ENCODE assay signal across 1 cellular context in genomic region chr11:93570759-93571413, GRCh38.
TF ChIP-seq lines count a peak whose summit lies in the region.

No MANE protein-coding gene starts in this region.

TF ChIP-seq in HepG2, 621 proteins besides CTCF, POLR2A, EP300 and RAD21 (continued from another document and continues in another):
- no peak for TF ChIP-seq ZNF687 (CRISPR knock-in tag; IDR thresholded peaks at IDR 0.05)
- no peak for TF ChIP-seq CC2D1A (CRISPR knock-in tag; IDR thresholded peaks at IDR 0.05)
- no peak for TF ChIP-seq HDAC6 (IDR thresholded peaks at IDR 0.05; ENCODE audit: low read depth, low read length)
- TF ChIP-seq, protein P1, sequence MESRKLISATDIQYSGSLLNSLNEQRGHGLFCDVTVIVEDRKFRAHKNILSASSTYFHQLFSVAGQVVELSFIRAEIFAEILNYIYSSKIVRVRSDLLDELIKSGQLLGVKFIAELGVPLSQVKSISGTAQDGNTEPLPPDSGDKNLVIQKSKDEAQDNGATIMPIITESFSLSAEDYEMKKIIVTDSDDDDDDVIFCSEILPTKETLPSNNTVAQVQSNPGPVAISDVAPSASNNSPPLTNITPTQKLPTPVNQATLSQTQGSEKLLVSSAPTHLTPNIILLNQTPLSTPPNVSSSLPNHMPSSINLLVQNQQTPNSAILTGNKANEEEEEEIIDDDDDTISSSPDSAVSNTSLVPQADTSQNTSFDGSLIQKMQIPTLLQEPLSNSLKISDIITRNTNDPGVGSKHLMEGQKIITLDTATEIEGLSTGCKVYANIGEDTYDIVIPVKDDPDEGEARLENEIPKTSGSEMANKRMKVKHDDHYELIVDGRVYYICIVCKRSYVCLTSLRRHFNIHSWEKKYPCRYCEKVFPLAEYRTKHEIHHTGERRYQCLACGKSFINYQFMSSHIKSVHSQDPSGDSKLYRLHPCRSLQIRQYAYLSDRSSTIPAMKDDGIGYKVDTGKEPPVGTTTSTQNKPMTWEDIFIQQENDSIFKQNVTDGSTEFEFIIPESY (CRISPR knock-in tag; IDR thresholded peaks at IDR 0.05), result no peak
- TF ChIP-seq, protein P2, sequence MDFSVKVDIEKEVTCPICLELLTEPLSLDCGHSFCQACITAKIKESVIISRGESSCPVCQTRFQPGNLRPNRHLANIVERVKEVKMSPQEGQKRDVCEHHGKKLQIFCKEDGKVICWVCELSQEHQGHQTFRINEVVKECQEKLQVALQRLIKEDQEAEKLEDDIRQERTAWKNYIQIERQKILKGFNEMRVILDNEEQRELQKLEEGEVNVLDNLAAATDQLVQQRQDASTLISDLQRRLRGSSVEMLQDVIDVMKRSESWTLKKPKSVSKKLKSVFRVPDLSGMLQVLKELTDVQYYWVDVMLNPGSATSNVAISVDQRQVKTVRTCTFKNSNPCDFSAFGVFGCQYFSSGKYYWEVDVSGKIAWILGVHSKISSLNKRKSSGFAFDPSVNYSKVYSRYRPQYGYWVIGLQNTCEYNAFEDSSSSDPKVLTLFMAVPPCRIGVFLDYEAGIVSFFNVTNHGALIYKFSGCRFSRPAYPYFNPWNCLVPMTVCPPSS (IDR thresholded peaks at IDR 0.05), result no peak
- TF ChIP-seq NR3C1 (CRISPR knock-in tag; IDR thresholded peaks at IDR 0.05), result no peak
- TF ChIP-seq ISX (CRISPR knock-in tag; conservative IDR thresholded peaks at IDR 0.05), result no peak
- no peak for TF ChIP-seq ZNF333 (CRISPR knock-in tag; IDR thresholded peaks at IDR 0.05; ENCODE audit: borderline replicate concordance)
- TF ChIP-seq ZNF337 (CRISPR knock-in tag; IDR thresholded peaks at IDR 0.05; ENCODE audit: borderline replicate concordance, low read depth), result no peak
- peak; percentile 91 for TF ChIP-seq LCORL (IDR thresholded peaks at IDR 0.05)
- peak; percentile 95 for TF ChIP-seq LCORL (CRISPR knock-in tag; IDR thresholded peaks at IDR 0.05)
- TF ChIP-seq, protein P3, sequence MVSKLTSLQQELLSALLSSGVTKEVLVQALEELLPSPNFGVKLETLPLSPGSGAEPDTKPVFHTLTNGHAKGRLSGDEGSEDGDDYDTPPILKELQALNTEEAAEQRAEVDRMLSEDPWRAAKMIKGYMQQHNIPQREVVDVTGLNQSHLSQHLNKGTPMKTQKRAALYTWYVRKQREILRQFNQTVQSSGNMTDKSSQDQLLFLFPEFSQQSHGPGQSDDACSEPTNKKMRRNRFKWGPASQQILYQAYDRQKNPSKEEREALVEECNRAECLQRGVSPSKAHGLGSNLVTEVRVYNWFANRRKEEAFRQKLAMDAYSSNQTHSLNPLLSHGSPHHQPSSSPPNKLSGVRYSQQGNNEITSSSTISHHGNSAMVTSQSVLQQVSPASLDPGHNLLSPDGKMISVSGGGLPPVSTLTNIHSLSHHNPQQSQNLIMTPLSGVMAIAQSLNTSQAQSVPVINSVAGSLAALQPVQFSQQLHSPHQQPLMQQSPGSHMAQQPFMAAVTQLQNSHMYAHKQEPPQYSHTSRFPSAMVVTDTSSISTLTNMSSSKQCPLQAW (CRISPR knock-in tag; IDR thresholded peaks at IDR 0.05), result no peak
- TF ChIP-seq ZNF891 (CRISPR knock-in tag; IDR thresholded peaks at IDR 0.05), result no peak
- TF ChIP-seq GABPB1 (CRISPR knock-in tag; IDR thresholded peaks at IDR 0.05), result no peak
- TF ChIP-seq SUZ12 (IDR thresholded peaks at IDR 0.05; ENCODE audit: low read depth, low read length), result no peak
- no peak for TF ChIP-seq TOE1 (CRISPR knock-in tag; IDR thresholded peaks at IDR 0.05)
- TF ChIP-seq CCDC6 (CRISPR knock-in tag; IDR thresholded peaks at IDR 0.05), result peak; percentile 52; the same call in 1 of the 2 replicates
- TF ChIP-seq GRHL1 (CRISPR knock-in tag; conservative IDR thresholded peaks at IDR 0.05), result no peak
- no peak for TF ChIP-seq ZNF335 (CRISPR knock-in tag; IDR thresholded peaks at IDR 0.05)
- TF ChIP-seq ZC3H4 (CRISPR knock-in tag; IDR thresholded peaks at IDR 0.05; ENCODE audit: borderline replicate concordance), result no peak
- TF ChIP-seq ZFP36 (IDR thresholded peaks at IDR 0.05; ENCODE audit: borderline replicate concordance, low read depth, low read length, partially characterized antibody), result no peak
- peak; percentile 88 for TF ChIP-seq HNF4G (IDR thresholded peaks at IDR 0.05; ENCODE audit: borderline replicate concordance, low read depth, low read length)
- TF ChIP-seq HNF4G (CRISPR knock-in tag; IDR thresholded peaks at IDR 0.05; ENCODE audit: borderline replicate concordance, low read depth), result peak; percentile 94
- TF ChIP-seq ZSCAN5A (CRISPR knock-in tag; IDR thresholded peaks at IDR 0.05; ENCODE audit: borderline replicate concordance), result no peak
- TF ChIP-seq, protein P4, sequence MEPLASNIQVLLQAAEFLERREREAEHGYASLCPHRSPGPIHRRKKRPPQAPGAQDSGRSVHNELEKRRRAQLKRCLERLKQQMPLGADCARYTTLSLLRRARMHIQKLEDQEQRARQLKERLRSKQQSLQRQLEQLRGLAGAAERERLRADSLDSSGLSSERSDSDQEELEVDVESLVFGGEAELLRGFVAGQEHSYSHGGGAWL (CRISPR knock-in tag; IDR thresholded peaks at IDR 0.05), result no peak
- TF ChIP-seq, protein P5, sequence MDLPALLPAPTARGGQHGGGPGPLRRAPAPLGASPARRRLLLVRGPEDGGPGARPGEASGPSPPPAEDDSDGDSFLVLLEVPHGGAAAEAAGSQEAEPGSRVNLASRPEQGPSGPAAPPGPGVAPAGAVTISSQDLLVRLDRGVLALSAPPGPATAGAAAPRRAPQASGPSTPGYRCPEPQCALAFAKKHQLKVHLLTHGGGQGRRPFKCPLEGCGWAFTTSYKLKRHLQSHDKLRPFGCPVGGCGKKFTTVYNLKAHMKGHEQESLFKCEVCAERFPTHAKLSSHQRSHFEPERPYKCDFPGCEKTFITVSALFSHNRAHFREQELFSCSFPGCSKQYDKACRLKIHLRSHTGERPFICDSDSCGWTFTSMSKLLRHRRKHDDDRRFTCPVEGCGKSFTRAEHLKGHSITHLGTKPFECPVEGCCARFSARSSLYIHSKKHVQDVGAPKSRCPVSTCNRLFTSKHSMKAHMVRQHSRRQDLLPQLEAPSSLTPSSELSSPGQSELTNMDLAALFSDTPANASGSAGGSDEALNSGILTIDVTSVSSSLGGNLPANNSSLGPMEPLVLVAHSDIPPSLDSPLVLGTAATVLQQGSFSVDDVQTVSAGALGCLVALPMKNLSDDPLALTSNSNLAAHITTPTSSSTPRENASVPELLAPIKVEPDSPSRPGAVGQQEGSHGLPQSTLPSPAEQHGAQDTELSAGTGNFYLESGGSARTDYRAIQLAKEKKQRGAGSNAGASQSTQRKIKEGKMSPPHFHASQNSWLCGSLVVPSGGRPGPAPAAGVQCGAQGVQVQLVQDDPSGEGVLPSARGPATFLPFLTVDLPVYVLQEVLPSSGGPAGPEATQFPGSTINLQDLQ (CRISPR knock-in tag; IDR thresholded peaks at IDR 0.05), result no peak
- TF ChIP-seq ZMAT3 (CRISPR knock-in tag; conservative IDR thresholded peaks at IDR 0.05), result no peak
- TF ChIP-seq TCF7L2 (IDR thresholded peaks at IDR 0.05; ENCODE audit: low read depth, low read length), result no peak
- no peak for TF ChIP-seq NCOA5 (CRISPR knock-in tag; IDR thresholded peaks at IDR 0.05)
- TF ChIP-seq, protein P6, sequence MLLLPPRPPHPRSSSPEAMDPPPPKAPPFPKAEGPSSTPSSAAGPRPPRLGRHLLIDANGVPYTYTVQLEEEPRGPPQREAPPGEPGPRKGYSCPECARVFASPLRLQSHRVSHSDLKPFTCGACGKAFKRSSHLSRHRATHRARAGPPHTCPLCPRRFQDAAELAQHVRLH (CRISPR knock-in tag; IDR thresholded peaks at IDR 0.05; ENCODE audit: borderline replicate concordance, low read depth), result peak; percentile 40; the same call in 1 of the 2 replicates
- TF ChIP-seq HNF4A (CRISPR knock-in tag; IDR thresholded peaks at IDR 0.05), result peak; percentile 98
- TF ChIP-seq ZNF770 (CRISPR knock-in tag; IDR thresholded peaks at IDR 0.05), result no peak; the same call in 1 of the 2 replicates
- TF ChIP-seq BRD4 (CRISPR knock-in tag; IDR thresholded peaks at IDR 0.05), result no peak
- TF ChIP-seq ZNF484 (CRISPR knock-in tag; IDR thresholded peaks at IDR 0.05; ENCODE audit: borderline replicate concordance, low read depth), result no peak
- no peak for TF ChIP-seq KLF11 (CRISPR knock-in tag; IDR thresholded peaks at IDR 0.05)
- TF ChIP-seq TAF1 (CRISPR knock-in tag; IDR thresholded peaks at IDR 0.05), result no peak
- no peak for TF ChIP-seq ZNF280B (CRISPR knock-in tag; IDR thresholded peaks at IDR 0.05; ENCODE audit: borderline replicate concordance)
- no peak for TF ChIP-seq ZNF724P (CRISPR knock-in tag; IDR thresholded peaks at IDR 0.05; ENCODE audit: borderline replicate concordance)
- TF ChIP-seq, protein P7, sequence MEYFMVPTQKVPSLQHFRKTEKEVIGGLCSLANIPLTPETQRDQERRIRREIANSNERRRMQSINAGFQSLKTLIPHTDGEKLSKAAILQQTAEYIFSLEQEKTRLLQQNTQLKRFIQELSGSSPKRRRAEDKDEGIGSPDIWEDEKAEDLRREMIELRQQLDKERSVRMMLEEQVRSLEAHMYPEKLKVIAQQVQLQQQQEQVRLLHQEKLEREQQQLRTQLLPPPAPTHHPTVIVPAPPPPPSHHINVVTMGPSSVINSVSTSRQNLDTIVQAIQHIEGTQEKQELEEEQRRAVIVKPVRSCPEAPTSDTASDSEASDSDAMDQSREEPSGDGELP (IDR thresholded peaks at IDR 0.05; ENCODE audit: borderline replicate concordance, low read depth), result no peak
- no peak for TF ChIP-seq ARNT2 (CRISPR knock-in tag; IDR thresholded peaks at IDR 0.05; ENCODE audit: low read depth)
- TF ChIP-seq SPEN (CRISPR knock-in tag; IDR thresholded peaks at IDR 0.05; ENCODE audit: low read depth), result 0 out of 2 replicates have a peak, but pooled peaks have one; percentile 48
